30 cellular contexts compared by ENCODE assay signal in genomic region chr9:84070590-84070989, GRCh38.
"Had no signal": no experiment of that assay in that cellular context is flagged by ENCODE, and none has a peak within 500 bp of the region (broad histone marks: within the 10 kb centered on the region; RNA-seq: fewer than 3 reads in every experiment).

No MANE protein-coding gene starts in this region.

- H3K4me1 Mint-ChIP-seq: immature natural killer cell; naive thymus-derived CD8-positive, alpha-beta T cell; nephron progenitor cell; stimulated activated naive CD8-positive, alpha-beta T cell treated with anti-CD3 and anti-CD28 coated beads, Interleukin-15, amount 100 ng/mL, for 72 hours had no signal

- H3K9me3 ChIP-seq: esophagus squamous epithelium, heart right ventricle, lower lobe of right lung, suprapubic skin, transverse colon, upper lobe of right lung, uterus had no signal

- FAIRE-seq: endometrium had no signal

- H3K4me2 ChIP-seq: smooth muscle cell had no signal

- H3K9ac ChIP-seq: parathyroid adenoma had no signal

- H3K27ac Mint-ChIP-seq: effector memory CD8-positive, alpha-beta T cell; immature natural killer cell; naive thymus-derived CD8-positive, alpha-beta T cell; nephron progenitor cell; progenitor cell of endocrine pancreas; stimulated activated naive CD8-positive, alpha-beta T cell treated with anti-CD3 and anti-CD28 coated beads, Interleukin-15, amount 100 ng/mL, for 72 hours had no signal

- H3K27me3 ChIP-seq: esophagus squamous epithelium, heart right ventricle, suprapubic skin, transverse colon, upper lobe of right lung, uterus had no signal

- H3K9me3 Mint-ChIP-seq: effector memory CD8-positive, alpha-beta T cell; immature natural killer cell; naive thymus-derived CD8-positive, alpha-beta T cell had no signal

- H3K27me3 Mint-ChIP-seq: progenitor cell of endocrine pancreas; stimulated activated naive CD8-positive, alpha-beta T cell treated with anti-CD3 and anti-CD28 coated beads, Interleukin-15, amount 100 ng/mL, for 72 hours had no signal

- H3K79me2 ChIP-seq: parathyroid adenoma had no signal

- H3K4me3 Mint-ChIP-seq: effector memory CD8-positive, alpha-beta T cell; immature natural killer cell; naive thymus-derived CD8-positive, alpha-beta T cell; nephron progenitor cell; stimulated activated naive CD8-positive, alpha-beta T cell treated with anti-CD3 and anti-CD28 coated beads, Interleukin-15, amount 100 ng/mL, for 72 hours had no signal

- ATAC-seq: effector memory CD8-positive, alpha-beta T cell; heart right ventricle; left ventricle myocardium superior; lower lobe of right lung; naive thymus-derived CD8-positive, alpha-beta T cell; sciatic nerve; stimulated activated naive CD8-positive, alpha-beta T cell treated with anti-CD3 and anti-CD28 coated beads, Interleukin-15, amount 100 ng/mL, for 72 hours; upper lobe of right lung had no signal

- H2AFZ ChIP-seq: parathyroid adenoma had no signal

- H3K36me3 Mint-ChIP-seq: immature natural killer cell; naive thymus-derived CD8-positive, alpha-beta T cell had no signal

- H3K4me3 ChIP-seq: esophagus squamous epithelium, heart right ventricle, lower lobe of right lung, smooth muscle cell, suprapubic skin, transverse colon, upper lobe of right lung, uterus had no signal

- DNase-seq: cortex of kidney; effector memory CD8-positive, alpha-beta T cell; erythroblast; esophagus squamous epithelium; foreskin melanocyte; glutamatergic neuron; heart right ventricle; hippocampal formation; immature natural killer cell; islet precursor cell; kidney glomerular epithelial cell; left ventricle myocardium superior; lower lobe of right lung; naive thymus-derived CD8-positive, alpha-beta T cell; nephron progenitor cell; stimulated activated CD4-positive, alpha-beta T cell treated with anti-CD3 and anti-CD28 coated beads, Interleukin-12 subunit alpha, Interleukin-12 subunit beta, amount 100 ng/mL, for 4 hours; stimulated activated CD4-positive, alpha-beta T cell treated with anti-CD3 and anti-CD28 coated beads, Interleukin-1b, Interleukin-23, amount 100 ng/mL, for 48 hours; stimulated activated CD4-positive, alpha-beta T cell treated with anti-CD3 and anti-CD28 coated beads, Interleukin-4, amount 100 ng/mL, for 1 hour; stimulated activated CD8-positive, alpha-beta memory T cell treated with anti-CD3 and anti-CD28 coated beads, Interleukin-4, amount 100 ng/mL, for 48 hours; stimulated activated naive CD4-positive, alpha-beta T cell; stimulated activated naive CD8-positive, alpha-beta T cell treated with anti-CD3 and anti-CD28 coated beads, Interleukin-15, amount 100 ng/mL, for 72 hours; transverse colon; upper lobe of right lung; uterus had no signal

- H3K27ac ChIP-seq: esophagus squamous epithelium, heart right ventricle, lower lobe of right lung, parathyroid adenoma, suprapubic skin, transverse colon, upper lobe of right lung, uterus had no signal

- H3K36me3 ChIP-seq: esophagus squamous epithelium, heart right ventricle, lower lobe of right lung, suprapubic skin, transverse colon, upper lobe of right lung, uterus had no signal

- H3K4me1 ChIP-seq: esophagus squamous epithelium, heart right ventricle, lower lobe of right lung, parathyroid adenoma, suprapubic skin, transverse colon, upper lobe of right lung, uterus had no signal
